In genomic region chr20:20712474-20713243, GRCh38 we compare ENCODE assay signal across 8 cellular contexts. TPM values are rescaled to one million over a fixed set of nuclear protein-coding genes. Genes with fewer than 3 reads are reported as not detected.
DNase-seq lines count a peak whose midpoint lies in the region; ATAC-seq, FAIRE-seq and TF ChIP-seq lines count a peak whose summit lies in the region.

Gene RALGAPA2, minus strand, starts transcription at chr20:20712644. Its CDS starts 164 bp downstream, at chr20:20712480.

- H3K27me3 Mint-ChIP-seq in T-cell = peaks cover 0 to 4% of the 10 kb centered on the region in 2 donors

- peak in 2 of 5 experiments; percentile 11 to 17 for TF ChIP-seq CTCF in transverse colon (IDR thresholded peaks at IDR 0.05)

- H2AK5ac ChIP-seq in trophoblast cell (ENCODE audit: low read length) = no peak within 1 kb of the TSS

- peak within 1 kb of the TSS; percentile 96 for H3K4me3 ChIP-seq in trophoblast cell (ENCODE audit: low read depth, low read length)
- peak within 1 kb of the TSS; percentile 65 to 97 (median 86) for H3K4me3 ChIP-seq in transverse colon

- H4K12ac ChIP-seq in trophoblast cell (ENCODE audit: low read depth, low read length) = peak within 1 kb of the TSS; percentile 61

- peaks cover 7% of the 10 kb centered on the region for H3K79me1 ChIP-seq in trophoblast cell (ENCODE audit: low read length)

- H3K9me3 ChIP-seq in trophoblast cell (ENCODE audit: insufficient read depth, low read depth, low read length) (no peaks in the 10 kb centered on the region), transverse colon (no peaks in the 10 kb centered on the region)

- H3K79me2 ChIP-seq in trophoblast cell (ENCODE audit: control insufficient read depth, insufficient read depth, low read length, poor library complexity) = peaks cover 4% of the 10 kb centered on the region

- H3K36me3 ChIP-seq in trophoblast cell (ENCODE audit: control insufficient read depth in 1 of 2, insufficient read depth in 2 of 2, low read length in 2 of 2) (no peaks in the 10 kb centered on the region), transverse colon (no peaks in the 10 kb centered on the region)

- peak; percentile 99 for FAIRE-seq in GM12891 (lab: Jason Lieb, UNC)

- in situ Hi-C loops in transverse colon (cut with MboI; ENCODE audit: low pct_ligation_motif_present in 1 of 4, low pct_unique_long_range_greater_than_20kb in 1 of 4, low sequenced_read_pairs in 3 of 4) = no loop called here

- POLR2A ChIA-PET in T-cell (lab: Charles Lee) = interaction anchor here in 1 of 2 donors (0.6 to 0.8 kb wide), 3 partner anchors 17 to 660 kb away, joined by 3 read pairs; no protein-coding TSS in a partner anchor

- no peak within 1 kb of the TSS for H3K23ac ChIP-seq in trophoblast cell (ENCODE audit: low read length)

- peak within 1 kb of the TSS; percentile 82 for H2BK120ac ChIP-seq in trophoblast cell (ENCODE audit: insufficient read depth, low read length, poor library complexity)

- H3K14ac ChIP-seq in trophoblast cell (ENCODE audit: low read length) = peak within 1 kb of the TSS; percentile 83

- H3K9ac ChIP-seq in trophoblast cell (ENCODE audit: low read length) = peak within 1 kb of the TSS; percentile 83

- H2AFZ ChIP-seq in trophoblast cell (ENCODE audit: insufficient read depth, low read length, poor library complexity) = peak within 1 kb of the TSS; percentile 97

- H3K27me3 ChIP-seq in trophoblast cell (ENCODE audit: insufficient read depth, low read length) (no peaks in the 10 kb centered on the region), transverse colon (no peaks in the 10 kb centered on the region)

- intact Hi-C loops in cardiac septum (cut with DNase I) = no loop called here
- intact Hi-C loops in transverse colon (cut with DNase I; ENCODE audit: low total_unique reads) = no loop called here

- H3K36me3 Mint-ChIP-seq in T-cell = peaks cover 12% of the 10 kb centered on the region

- H3K4ac ChIP-seq in trophoblast cell (ENCODE audit: low read depth, low read length) = peak within 1 kb of the TSS; percentile 64

- DNase-seq in GM12891 (ENCODE audit: insufficient read length, low spot score) (peak; percentile 86), NCI-H1436 treated with DMSO at 0.1 percent for 48 hours (lab: John Stamatoyannopoulos, UW) (peak; percentile 82), T-cell (peak; percentile 82 to 97 (median 93)), cardiac septum (ENCODE audit: low spot score) (peak; percentile 99), trophoblast cell (peak; percentile 99), transverse colon (peak; percentile 97)

- peak within 1 kb of the TSS; percentile 93 to 95 for H3K27ac Mint-ChIP-seq in T-cell

- peak within 1 kb of the TSS; percentile 97 for H3K4me2 ChIP-seq in trophoblast cell (ENCODE audit: low read length)

- H3K27ac ChIP-seq in adipose tissue (ENCODE audit: low read depth, low read length) = peak within 1 kb of the TSS; percentile 29
- peak within 1 kb of the TSS; percentile 80 for H3K27ac ChIP-seq in trophoblast cell (ENCODE audit: low read depth, low read length)
- H3K27ac ChIP-seq in transverse colon = peak within 1 kb of the TSS; percentile 91 to 93 (median 92)

- no peak for TF ChIP-seq EP300 in transverse colon (IDR thresholded peaks at IDR 0.05; ENCODE audit: low read depth)

- H3K4me3 Mint-ChIP-seq in T-cell = peak within 1 kb of the TSS; percentile 91 to 93 (median 92)

- H4K91ac ChIP-seq in trophoblast cell (ENCODE audit: low read depth, low read length) = peak within 1 kb of the TSS; percentile 74

- 0% methylated on average over 73 to 87 of the region's 87 CpGs for WGBS in adipose tissue, 3 donors
- no CpG with 5 or more reads among the region's 87 CpGs for WGBS in trophoblast cell (ENCODE audit: extremely low coverage, insufficient coverage, insufficient read length)
- 0% methylated on average over 1 to 35 of the region's 87 CpGs for WGBS in transverse colon (ENCODE audit: low coverage in 1 of 2), 2 donors

- peak within 1 kb of the TSS; percentile 86 for H4K8ac ChIP-seq in trophoblast cell (ENCODE audit: low read depth, low read length)

- peak within 1 kb of the TSS; percentile 37 for H2BK12ac ChIP-seq in trophoblast cell (ENCODE audit: low read length)

- TF ChIP-seq POLR2A in GM12891 (IDR thresholded peaks at IDR 0.05; ENCODE audit: low read depth, low read length) (no peak), transverse colon (IDR thresholded peaks at IDR 0.05) (no peak)

- CTCF ChIA-PET in T-cell (lab: Charles Lee) = interaction anchor here in 1 of 2 donors (0.6 to 1.6 kb wide), 4 partner anchors 39 to 660 kb away, joined by 3 to 6 read pairs (median 4); no protein-coding TSS in a partner anchor

- H3K9me3 Mint-ChIP-seq in T-cell = peaks cover 0 to 4% (median 0%) of the 10 kb centered on the region in 3 donors

- H3K4me1 ChIP-seq in trophoblast cell (ENCODE audit: control insufficient read depth in 1 of 2, insufficient read depth in 2 of 2, low read length in 2 of 2) = peaks cover 4 to 8% of the 10 kb centered on the region in 2 experiments
- H3K4me1 ChIP-seq in transverse colon = peaks cover 10 to 26% (median 22%) of the 10 kb centered on the region in 4 donors

- H3K4me1 Mint-ChIP-seq in T-cell = peaks cover 32 to 42% (median 35%) of the 10 kb centered on the region in 3 donors

- H2BK5ac ChIP-seq in trophoblast cell (ENCODE audit: low read depth, low read length, poor library complexity) = peak within 1 kb of the TSS; percentile 90

- peak within 1 kb of the TSS; percentile 72 for H3K18ac ChIP-seq in trophoblast cell (ENCODE audit: low read length)

- peak; percentile 98 for ATAC-seq in HG02840 (IDR thresholded peaks at IDR 0.05; ENCODE audit: low FRiP score, unreplicated experiment)
- peak; percentile 94 to 97 (median 96) for ATAC-seq in T-cell (replicated peaks in 1 of 4)

TF ChIP-seq in GM12891, 5 proteins besides CTCF, POLR2A, EP300 and RAD21:
- no peak for TF ChIP-seq TAF1 (IDR thresholded peaks at IDR 0.05; ENCODE audit: low read depth, low read length)
- no peak for TF ChIP-seq PAX5 (IDR thresholded peaks at IDR 0.05; ENCODE audit: insufficient read depth, low read length, severe bottlenecking)
- TF ChIP-seq POU2F2 (IDR thresholded peaks at IDR 0.05; ENCODE audit: low read depth, low read length) = no peak; the same call in 1 of the 2 replicates
- no peak for TF ChIP-seq POLR2AphosphoS5 (IDR thresholded peaks at IDR 0.05; ENCODE audit: low read depth, low read length)
- no peak for TF ChIP-seq SPI1 (IDR thresholded peaks at IDR 0.05; ENCODE audit: low read depth, low read length)

RNA-seq across cellular contexts. Expression of gene RALGAPA2, which starts in this region (rescaled TPM):
- 8.9 TPM for polyA plus RNA-seq in GM12891 (2012; ENCODE audit: low read depth, missing spikeins)
- total RNA-seq in T-cell (10 to 100 TPM; 28.0 to 36.1 (median 31.7) TPM), cardiac septum (22.5 TPM), transverse colon (10 to 100 TPM; 29.5 to 84.0 (median 66.5) TPM)
- polyA plus RNA-seq in adipose tissue = 10 to 100 TPM; 12.3 to 21.7 (median 12.6) TPM
- 7.4 and 7.8 TPM in 2 replicates for polyA plus RNA-seq in trophoblast cell (2013)

Comparison
In these comparisons a context has a peak if more than half of its experiments do, and no peak if none do; other contexts are left out.
1. Peak in every context shown above with its lines: DNase-seq, ATAC-seq, H3K4me3 ChIP-seq and H3K27ac ChIP-seq.
2. H3K27ac ChIP-seq: peak in every context shown above with its lines; median percentile 92 in transverse colon; 80 in trophoblast cell; 29 in adipose tissue.